In genomic region chr1:43395523-43395922, GRCh38 we compare ENCODE assay signal across 21 cellular contexts. TPM values are rescaled to one million over a fixed set of nuclear protein-coding genes. Genes with fewer than 3 reads are reported as not detected.
DNase-seq lines count a peak whose midpoint lies in the region; ATAC-seq and TF ChIP-seq lines count a peak whose summit lies in the region.
"Had no signal": no experiment of that assay in that cellular context is flagged by ENCODE, and none has a peak within 500 bp of the region (broad histone marks: within the 10 kb centered on the region; RNA-seq: fewer than 3 reads in every experiment).

No MANE protein-coding gene starts in this region.

- peak overlapping the region; percentile 13; the same call in 1 of the 2 replicates for H3K27ac ChIP-seq in 22Rv1
- H3K27ac ChIP-seq in HEK293 (ENCODE audit: extremely low read depth, low read depth, low read length), result 0 out of 2 replicates have a peak overlapping the region, but pooled peaks have one; percentile 4
- peak overlapping the region; percentile 83 for H3K27ac ChIP-seq in VCaP
- H3K27ac ChIP-seq: A549, BLaER1 had no signal

- peak overlapping the region; percentile 32 for H3K27ac Mint-ChIP-seq in stimulated activated effector memory CD8-positive, alpha-beta T cell treated with anti-CD3 and anti-CD28 coated beads, Interleukin-12 subunit alpha, Interleukin-12 subunit beta, amount 100 ng/mL, for 72 hours
- H3K27ac Mint-ChIP-seq: B cell; CD4-positive, alpha-beta T cell; GM23338 had no signal

- DNase-seq in stimulated activated effector memory CD8-positive, alpha-beta T cell treated with anti-CD3 and anti-CD28 coated beads, Interleukin-12 subunit alpha, Interleukin-12 subunit beta, amount 100 ng/mL, for 72 hours (ENCODE audit: low spot score in 2 of 2), result no peak
- DNase-seq in H4 (ENCODE audit: low spot score) (no peak), T-helper 2 cell (no peak)
- DNase-seq in activated T-cell treated with anti-CD3 and anti-CD28 coated beads, Interleukin-2, amount 50 U/mL, for 1 hour, result no peak
- DNase-seq in activated CD4-positive, CD25-positive, alpha-beta regulatory T cell treated with anti-CD3 and anti-CD28 coated beads, Interleukin-2, amount 50 U/mL, for 72 hours, result no peak
- DNase-seq: 8988T; Calu3; CD4-positive, alpha-beta T cell; COR-L47; DMS53; GF-D8 had no signal

- peaks cover 15% of the 10 kb centered on the region for H3K4me1 Mint-ChIP-seq in stimulated activated effector memory CD8-positive, alpha-beta T cell treated with anti-CD3 and anti-CD28 coated beads, Interleukin-12 subunit alpha, Interleukin-12 subunit beta, amount 100 ng/mL, for 72 hours

- TF ChIP-seq CTCF in 22Rv1 (IDR thresholded peaks at IDR 0.05) (no peak), HEK293 (tag by site-specific recombination; IDR thresholded peaks at IDR 0.05) (no peak), VCaP (conservative IDR thresholded peaks at IDR 0.05) (no peak)

- H3K9me3 ChIP-seq in HEK293 (ENCODE audit: control insufficient read depth, insufficient read depth, low read depth, low read length), result no peaks in the 10 kb centered on the region
- H3K9me3 ChIP-seq: A549, BLaER1, HAP-1 had no signal

- H3K4me3 ChIP-seq in HEK293 (ENCODE audit: low read depth, low read length), result no peak overlapping the region
- H3K4me3 ChIP-seq: A549, BLaER1, GM23338, HAP-1 had no signal

- no peaks in the 10 kb centered on the region; a peak in 1 of 3 replicates for H3K36me3 ChIP-seq in HEK293 (ENCODE audit: control insufficient read depth in 2 of 2, insufficient read depth in 1 of 2, low read length in 2 of 2)
- H3K36me3 ChIP-seq: HAP-1 had no signal

- peaks cover 11% of the 10 kb centered on the region for H3K4me1 ChIP-seq in HEK293 (ENCODE audit: control insufficient read depth, insufficient read depth, low read length)

- ATAC-seq in stimulated activated effector memory CD8-positive, alpha-beta T cell treated with anti-CD3 and anti-CD28 coated beads, Interleukin-12 subunit alpha, Interleukin-12 subunit beta, amount 100 ng/mL, for 72 hours, result no peak
- ATAC-seq: A549, GM23338 had no signal

- peaks cover 19% of the 10 kb centered on the region for H3K36me3 Mint-ChIP-seq in stimulated activated effector memory CD8-positive, alpha-beta T cell treated with anti-CD3 and anti-CD28 coated beads, Interleukin-12 subunit alpha, Interleukin-12 subunit beta, amount 100 ng/mL, for 72 hours

- CTCF ChIA-PET in HEK293 (lab: Yijun Ruan, JAX), result interaction anchor here (0.6 to 1.7 kb wide), 3 partner anchors 37 to 166 kb away, joined by 3 to 4 read pairs (median 3); partner anchors contain the start of gene CDC20

- H3K4me3 Mint-ChIP-seq in stimulated activated effector memory CD8-positive, alpha-beta T cell treated with anti-CD3 and anti-CD28 coated beads, Interleukin-12 subunit alpha, Interleukin-12 subunit beta, amount 100 ng/mL, for 72 hours, result no peak overlapping the region
- H3K4me3 Mint-ChIP-seq: B cell; CD14-positive monocyte; CD4-positive, alpha-beta T cell; GM23338 had no signal

- no peaks in the 10 kb centered on the region for H3K9me3 Mint-ChIP-seq in stimulated activated effector memory CD8-positive, alpha-beta T cell treated with anti-CD3 and anti-CD28 coated beads, Interleukin-12 subunit alpha, Interleukin-12 subunit beta, amount 100 ng/mL, for 72 hours
- H3K9me3 Mint-ChIP-seq: CD4-positive, alpha-beta T cell; GM23338 had no signal

- POLR2A ChIA-PET in HEK293 (lab: Yijun Ruan, JAX), result no interaction called here

TF ChIP-seq in HEK293, 187 proteins besides CTCF, POLR2A, EP300 and RAD21:
- TF ChIP-seq ZNF501 (tag by site-specific recombination; IDR thresholded peaks at IDR 0.05) (no peak), ZNF513 (tag by site-specific recombination; IDR thresholded peaks at IDR 0.05) (no peak), SP7 (tag by site-specific recombination; IDR thresholded peaks at IDR 0.05) (peak; percentile 25), ZNF704 (tag by site-specific recombination; IDR thresholded peaks at IDR 0.05) (no peak)

RNA-seq across cellular contexts. Expression of gene SZT2, which starts 5.8 kb away (rescaled TPM):
- total RNA-seq in H4 (2014; rRNA removed; shearing (Covaris generic)), result 4.2 and 6.3 TPM in 2 replicates

RNA-seq across cellular contexts. Expression of gene MED8, which starts 5.9 kb away (rescaled TPM):
- total RNA-seq in H4 (2014; rRNA removed; shearing (Covaris generic)), result 113 and 119 TPM in 2 replicates

RNA-seq across cellular contexts. Expression of gene ELOVL1, which starts 27.7 kb away (rescaled TPM):
- 120 and 138 TPM in 2 replicates for total RNA-seq in H4 (2014; rRNA removed; shearing (Covaris generic))

RNA-seq across cellular contexts. Expression of gene CDC20, which starts 36.7 kb away (rescaled TPM):
- total RNA-seq in H4 (2014; rRNA removed; shearing (Covaris generic)), result 313 and 327 TPM in 2 replicates

RNA-seq across cellular contexts. Expression of gene MPL, which starts 57.9 kb away (rescaled TPM):
- not detected in 2 replicates for total RNA-seq in H4 (2014; rRNA removed; shearing (Covaris generic))
- total RNA-seq: B cell; CD4-positive, alpha-beta T cell; G401; GM23338 had no signal

Comparison
In these comparisons a context has a peak if more than half of its experiments do, and no peak if none do; other contexts are left out.
1. H3K27ac ChIP-seq: peak in every context shown above with its lines; median percentile 83 in VCaP; 13 in 22Rv1; 4 in HEK293.